8 cellular contexts compared by ENCODE assay signal in the genomic region with DNA sequence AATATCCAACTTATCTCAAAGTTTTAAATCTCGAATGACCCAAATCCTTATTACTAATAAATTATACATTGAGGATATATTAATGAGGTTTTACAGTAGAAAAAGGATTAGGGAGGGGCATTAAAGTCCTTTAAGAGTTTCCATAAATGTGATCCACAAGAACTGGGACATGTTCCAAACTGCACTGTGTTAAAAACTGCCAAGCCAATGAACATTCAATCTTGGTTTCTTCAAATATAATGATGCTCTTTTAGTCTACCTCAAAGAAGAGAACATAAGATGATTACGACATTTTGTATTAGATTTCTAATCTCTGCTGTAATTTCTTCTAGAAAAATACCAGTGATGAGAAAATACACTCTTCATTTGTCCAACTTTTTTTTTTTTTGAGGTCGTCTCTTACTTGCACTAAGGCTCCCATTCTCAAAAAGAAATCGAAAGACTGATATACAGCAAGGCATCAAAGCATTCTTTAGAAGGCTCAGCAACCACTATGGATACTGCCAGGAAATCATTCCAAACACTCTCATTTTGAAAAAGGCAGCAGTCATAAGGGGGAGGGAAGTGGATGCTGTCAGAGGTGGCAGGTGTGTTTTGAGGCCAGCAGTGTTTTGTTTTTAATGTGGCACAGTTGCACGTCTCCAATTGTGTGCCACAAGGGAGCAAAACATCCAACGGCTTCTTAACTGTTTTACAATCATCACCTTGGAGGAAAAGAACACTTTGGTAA. TPM values are rescaled to one million over a fixed set of nuclear protein-coding genes. Genes with fewer than 3 reads are reported as not detected.
DNase-seq lines count a peak whose midpoint lies in the region; ATAC-seq, FAIRE-seq and TF ChIP-seq lines count a peak whose summit lies in the region.

No MANE protein-coding gene starts in this region.

- in situ Hi-C loops in SK-MEL-5 (cut with HindIII; ENCODE audit: low pct_unique_long_range_greater_than_20kb, low sequenced_read_pairs), result no loop called here

- peak; percentile 85 for FAIRE-seq in GM19239 (lab: Jason Lieb, UNC)

- ATAC-seq in foreskin keratinocyte (no peak), HG03521 (IDR thresholded peaks at IDR 0.05; ENCODE audit: unreplicated experiment) (no peak)

- no peaks in the 10 kb centered on the region for H3K27me3 ChIP-seq in foreskin keratinocyte

- no peak for TF ChIP-seq CTCF in fibroblast of villous mesenchyme (IDR thresholded peaks at IDR 0.05; ENCODE audit: insufficient read depth, low read depth, low read length)
- no peak for TF ChIP-seq CTCF in foreskin keratinocyte (conservative IDR thresholded peaks at IDR 0.05)

- peak overlapping the region; percentile 90 for H3K4me3 ChIP-seq in fibroblast of villous mesenchyme (ENCODE audit: low read depth, low read length)

- no peak overlapping the region for H3K27ac ChIP-seq in foreskin keratinocyte

- peak; percentile 14 for DNase-seq in A172 (ENCODE audit: low spot score)
- DNase-seq in GM19239 (ENCODE audit: insufficient read length, low spot score), result no peak
- DNase-seq in SK-MEL-5 (ENCODE audit: low read depth, low spot score), result peak; percentile 57
- DNase-seq in fibroblast of villous mesenchyme (ENCODE audit: low read depth), result peak; percentile 29
- DNase-seq in superior temporal gyrus (ENCODE audit: extremely low spot score), result peak; percentile 22
- DNase-seq in foreskin keratinocyte, result no peak
- DNase-seq in SIG-M5 (lab: John Stamatoyannopoulos, UW), result no peak

- peaks cover 23% of the 10 kb centered on the region for H3K4me1 ChIP-seq in foreskin keratinocyte

RNA-seq across cellular contexts. Expression of gene PTAR1, which starts 1.6 kb away (rescaled TPM):
- total RNA-seq in A172 (2014; rRNA removed; shearing (Covaris generic)), result 53.3 and 54.2 TPM in 2 replicates
- total RNA-seq in SK-MEL-5 (2014; rRNA removed; shearing (Covaris generic)), result 84.2 and 86.6 TPM in 2 replicates
- 18.1 and 22.8 TPM in 2 replicates for polyA plus RNA-seq in SK-MEL-5 (2015; cell fraction: cytosol; rRNA removed)
- polyA plus RNA-seq in SK-MEL-5 (2015; cell fraction: nucleus; rRNA removed), result 120 and 130 TPM in 2 replicates
- total RNA-seq in fibroblast of villous mesenchyme (66.0 and 117 TPM in 2 replicates), foreskin keratinocyte (36.0 and 39.9 TPM in 2 replicates)
- 3.6 TPM in 2 replicates for polyA plus RNA-seq in foreskin keratinocyte

Comparison
In these comparisons a context has a peak if more than half of its experiments do, and no peak if none do; other contexts are left out.
1. DNase-seq: peak in A172 (single experiment), SK-MEL-5 (single experiment), fibroblast of villous mesenchyme (single experiment) and superior temporal gyrus (single experiment); none in GM19239 (single experiment), foreskin keratinocyte (0 of 2) and SIG-M5 (single experiment).